ENCODE assay signal across 1 cellular context in the genomic region with DNA sequence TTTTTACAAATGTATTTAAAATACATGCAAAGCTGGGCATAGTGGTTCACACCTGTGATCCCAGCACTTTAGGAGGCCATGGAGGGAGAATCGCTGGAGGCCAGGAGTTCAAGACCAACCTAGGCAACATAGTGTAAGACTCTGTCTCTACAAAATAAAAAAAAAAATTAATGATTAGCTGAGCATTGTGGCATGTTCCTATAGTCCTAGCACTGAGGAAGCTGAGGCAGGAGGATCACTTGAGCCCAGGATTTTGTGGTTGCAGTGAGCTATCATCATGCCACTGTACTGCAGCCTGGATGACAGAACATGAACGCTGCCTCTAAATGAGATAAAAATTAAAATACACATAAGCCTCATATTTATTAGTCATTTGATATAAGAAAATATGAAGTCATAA.
TF ChIP-seq lines count a peak whose summit lies in the region.

No MANE protein-coding gene starts in this region.

TF ChIP-seq in A549, 52 proteins besides CTCF, POLR2A, EP300 and RAD21 (continued from another document):
- TF ChIP-seq USF2 (IDR thresholded peaks at IDR 0.05) (no peak), KDM1A (IDR thresholded peaks at IDR 0.05; ENCODE audit: low read depth) (no peak), SMC3 (IDR thresholded peaks at IDR 0.05) (no peak), FOXS1 (CRISPR knock-in tag; IDR thresholded peaks at IDR 0.05) (no peak)
